In genomic region chr16:87252269-87252970, GRCh38 we compare ENCODE assay signal across 1 cellular context.
TF ChIP-seq lines count a peak whose summit lies in the region.

No MANE protein-coding gene starts in this region.

TF ChIP-seq in K562, 482 proteins besides CTCF, POLR2A, EP300 and RAD21 (continued from another document):
- no peak for TF ChIP-seq MECOM (CRISPR knock-in tag; IDR thresholded peaks at IDR 0.05)
